In genomic region chr7:5695709-5696345, GRCh38 we compare ENCODE assay signal across 8 cellular contexts.
DNase-seq lines count a peak whose midpoint lies in the region; ATAC-seq and TF ChIP-seq lines count a peak whose summit lies in the region.

No MANE protein-coding gene starts in this region.

- no peaks in the 10 kb centered on the region for H3K9me2 ChIP-seq in MM.1S (replicated peaks; ENCODE audit: insufficient read depth, low read length)

- H3K36me3 Mint-ChIP-seq in activated naive CD4-positive, alpha-beta T cell treated with anti-CD3 and anti-CD28 coated beads, Interleukin-2, amount 10 ng/mL, durations not matched to agents 7 days and 5 days: peaks cover 36% of the 10 kb centered on the region

- H3K27ac ChIP-seq in mammary epithelial cell (ENCODE audit: insufficient read depth, low read depth, low read length): peak overlapping the region; percentile 1
- H3K27ac ChIP-seq in urinary bladder (ENCODE audit: low read depth): peak overlapping the region; percentile 76
- no peak overlapping the region for H3K27ac ChIP-seq in MM.1S (ENCODE audit: low read length)

- H3K9me3 Mint-ChIP-seq in activated naive CD4-positive, alpha-beta T cell treated with anti-CD3 and anti-CD28 coated beads, Interleukin-2, amount 10 ng/mL, durations not matched to agents 7 days and 5 days: no peaks in the 10 kb centered on the region

- H3K4me1 Mint-ChIP-seq in activated naive CD4-positive, alpha-beta T cell treated with anti-CD3 and anti-CD28 coated beads, Interleukin-2, amount 10 ng/mL, durations not matched to agents 7 days and 5 days: peaks cover 99% of the 10 kb centered on the region

- peaks cover 5% of the 10 kb centered on the region for H3F3A ChIP-seq in MM.1S (ENCODE audit: insufficient read depth, low read length)

- no peak overlapping the region for H3K4me3 ChIP-seq in mammary epithelial cell (replicated peaks in 1 of 3; ENCODE audit: insufficient read depth in 1 of 3, low read depth in 2 of 3, low read length in 3 of 3)
- H3K4me3 ChIP-seq in urinary bladder (ENCODE audit: low read depth, low read length): no peak overlapping the region
- no peak overlapping the region for H3K4me3 ChIP-seq in MM.1S (ENCODE audit: low read length)

- ATAC-seq in HG03196 (IDR thresholded peaks at IDR 0.05; ENCODE audit: unreplicated experiment): no peak

- WGBS in mammary epithelial cell (ENCODE audit: low coverage, missing lambda C conversion rate): 25% methylated on average over 8 of the region's 8 CpGs
- WGBS in urinary bladder: 21% methylated on average over 8 of the region's 8 CpGs

- BruUV-seq in mammary epithelial cell (replicated peaks; lab: Mats Ljungman, UMichigan): no TSS peak

- no peaks in the 10 kb centered on the region for H3K27me3 ChIP-seq in mammary epithelial cell (ENCODE audit: insufficient read depth, low read length)
- H3K27me3 ChIP-seq in MM.1S (replicated peaks; ENCODE audit: insufficient read depth, low read length): no peaks in the 10 kb centered on the region

- no peak overlapping the region for H2AFZ ChIP-seq in mammary epithelial cell (ENCODE audit: low read depth, low read length)
- H2AFZ ChIP-seq in MM.1S (ENCODE audit: low read length): no peak overlapping the region

- no peak for DNase-seq in activated naive CD4-positive, alpha-beta T cell treated with anti-CD3 and anti-CD28 coated beads, Interleukin-2, amount 10 ng/mL, durations not matched to agents 7 days and 5 days
- DNase-seq in activated naive CD4-positive, alpha-beta T cell treated with anti-CD3 and anti-CD28 coated beads, Interleukin-2, amount 50 U/mL, for 16 hours: no peak
- DNase-seq in mammary epithelial cell (no peak), mucosa of gallbladder (ENCODE audit: low spot score) (peak; percentile 65), MM.1S (no peak), NOMO-1 (lab: John Stamatoyannopoulos, UW; ENCODE audit: unreplicated experiment in 2 of 2) (no peak)

- intact Hi-C loops in mammary epithelial cell (cut with micrococcal nuclease): no loop called here

- in situ Hi-C loops in mammary epithelial cell (cut with MboI; ENCODE audit: low sequenced_read_pairs in 2 of 2): loop anchor here in 1 of 2 donors (25.0 kb wide), 1 partner anchor 334 kb away; no protein-coding TSS in a partner anchor

- dilution Hi-C loops in mammary epithelial cell (cut with HindIII; ENCODE audit: low sequenced_read_pairs): no loop called here

- CTCF ChIA-PET in activated naive CD4-positive, alpha-beta T cell treated with anti-CD3 and anti-CD28 coated beads, Interleukin-2, amount 10 ng/mL, durations not matched to agents 7 days and 5 days (lab: Charles Lee): interaction anchor here (1.4 to 2.3 kb wide), 4 partner anchors 8 to 201 kb away, joined by 3 to 11 read pairs (median 8); no protein-coding TSS in a partner anchor
- CTCF ChIA-PET in mammary epithelial cell (lab: Charles Lee; ENCODE audit: low non-redundant PET): no interaction called here

- peaks cover 27% of the 10 kb centered on the region for H3K79me2 ChIP-seq in mammary epithelial cell (ENCODE audit: insufficient read depth, low read length)
- 0 out of 2 replicates have a peak, but pooled peaks cover 5% of the 10 kb centered on the region for H3K79me2 ChIP-seq in MM.1S (ENCODE audit: low read length)

- H3K9ac ChIP-seq in mammary epithelial cell (ENCODE audit: insufficient read depth, low read length) (no peak overlapping the region), MM.1S (ENCODE audit: low read length) (no peak overlapping the region)

- no peak for TF ChIP-seq CTCF in mammary epithelial cell (conservative IDR thresholded peaks at IDR 0.05 in 1 of 2, IDR thresholded peaks at IDR 0.05 in 1 of 2; ENCODE audit: extremely low read depth in 1 of 2, insufficient read depth in 1 of 2, low read depth in 1 of 2, low read length in 2 of 2)
- TF ChIP-seq CTCF in MM.1S (IDR thresholded peaks at IDR 0.05; ENCODE audit: low read length): no peak

- H3K27me3 Mint-ChIP-seq in activated naive CD4-positive, alpha-beta T cell treated with anti-CD3 and anti-CD28 coated beads, Interleukin-2, amount 10 ng/mL, durations not matched to agents 7 days and 5 days: peaks cover 6% of the 10 kb centered on the region

- H3K4me1 ChIP-seq in mammary epithelial cell (ENCODE audit: insufficient read depth, low read length) (peaks cover 70% of the 10 kb centered on the region), urinary bladder (ENCODE audit: insufficient read depth) (no peaks in the 10 kb centered on the region), MM.1S (ENCODE audit: low read length) (peaks cover 32% of the 10 kb centered on the region)

- H3K9me3 ChIP-seq in mammary epithelial cell (replicated peaks; ENCODE audit: insufficient read depth, low read length) (no peaks in the 10 kb centered on the region), MM.1S (replicated peaks; ENCODE audit: insufficient read depth, low read length) (no peaks in the 10 kb centered on the region)

- H3K4me2 ChIP-seq in mammary epithelial cell (ENCODE audit: insufficient read depth, low read depth, low read length): peak overlapping the region; percentile 39
- H3K4me2 ChIP-seq in MM.1S (ENCODE audit: low read depth, low read length): no peak overlapping the region

- H3K36me3 ChIP-seq in mammary epithelial cell (ENCODE audit: insufficient read depth, low read length) (no peaks in the 10 kb centered on the region), urinary bladder (ENCODE audit: insufficient read depth) (no peaks in the 10 kb centered on the region), MM.1S (replicated peaks; ENCODE audit: insufficient read depth, low read length) (no peaks in the 10 kb centered on the region)

- peak overlapping the region; percentile 95 for H3K27ac Mint-ChIP-seq in activated naive CD4-positive, alpha-beta T cell treated with anti-CD3 and anti-CD28 coated beads, Interleukin-2, amount 10 ng/mL, durations not matched to agents 7 days and 5 days

- H4K20me1 ChIP-seq in mammary epithelial cell (ENCODE audit: insufficient read depth, low read length) (no peaks in the 10 kb centered on the region), MM.1S (ENCODE audit: insufficient read depth, low read length) (peaks cover 5% of the 10 kb centered on the region)

- peak overlapping the region; percentile 82 for H3K4me3 Mint-ChIP-seq in activated naive CD4-positive, alpha-beta T cell treated with anti-CD3 and anti-CD28 coated beads, Interleukin-2, amount 10 ng/mL, durations not matched to agents 7 days and 5 days
